In the genomic region with DNA sequence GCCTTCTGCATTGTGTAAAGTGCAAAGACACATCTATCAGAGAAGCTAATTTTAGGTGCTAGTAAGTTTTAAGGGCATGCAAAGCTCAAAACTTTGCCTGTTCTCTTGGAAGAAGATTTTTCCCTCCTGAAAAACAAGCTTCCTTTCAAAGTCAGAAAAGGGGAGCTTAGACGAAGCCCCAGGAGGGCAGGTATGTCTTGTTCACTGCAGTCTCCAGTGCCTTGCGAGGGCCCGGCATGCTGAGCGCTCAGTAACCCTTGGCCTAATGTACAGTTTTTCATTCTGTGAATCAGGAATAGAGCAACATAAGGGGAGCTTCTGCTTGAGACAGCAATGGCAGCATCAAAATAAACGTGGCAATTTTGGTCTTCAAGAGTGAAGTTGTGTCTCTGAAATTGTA, we compare ENCODE assay signal across 28 cellular contexts. TPM values are rescaled to one million over a fixed set of nuclear protein-coding genes. Genes with fewer than 3 reads are reported as not detected.
A peak's percentile ranks its signal among the peaks of the same experiment; 100 is the strongest.
DNase-seq lines count a peak whose midpoint lies in the region; ATAC-seq, FAIRE-seq and TF ChIP-seq lines count a peak whose summit lies in the region.
"Had no signal": no experiment of that assay in that cellular context is flagged by ENCODE, and none has a peak within 500 bp of the region (broad histone marks: within the 10 kb centered on the region; RNA-seq: fewer than 3 reads in every experiment).

No MANE protein-coding gene starts in this region.

- no peak overlapping the region for H3K14ac ChIP-seq in IMR-90 (replicated peaks; ENCODE audit: low read depth, low read length)
- H3K14ac ChIP-seq in H1 (ENCODE audit: insufficient read length) = no peak overlapping the region

- no TSS peak for BruUV-seq in IMR-90 (replicated peaks; lab: Mats Ljungman, UMichigan)

- TF ChIP-seq POLR2A in IMR-90 (IDR thresholded peaks at IDR 0.05; ENCODE audit: low read depth, low read length) (no peak), H1 (IDR thresholded peaks at IDR 0.05; ENCODE audit: control extremely low read depth in 1 of 2, low read depth in 2 of 2, low read length in 2 of 2) (no peak)

- dilution Hi-C loops in IMR-90 (cut with HindIII; ENCODE audit: low sequenced_read_pairs, unreplicated experiment) = no loop called here

- H2BK15ac ChIP-seq in IMR-90 (ENCODE audit: low read depth, low read length) (no peak overlapping the region; the same call in 2 of the 3 replicates), H1 (ENCODE audit: low read length) (no peak overlapping the region)

- H3K79me2 ChIP-seq in H1 (ENCODE audit: control insufficient read depth in 1 of 2, insufficient read depth in 2 of 2, low read length in 2 of 2) (peaks cover 0 to 84% of the 10 kb centered on the region in 2 experiments; a peak in 2 of 4 replicates), osteoblast (ENCODE audit: insufficient read depth, low read length) (peaks cover 80% of the 10 kb centered on the region)

- peak overlapping the region in 6 of 11 experiments; percentile 4 to 27 (median 20); a peak in 5 of 22 replicates for H3K27ac ChIP-seq in BLaER1 treated with 17β-estradiol and CSF1 and Interleukin-3, amounts not matched to agents 10 nM and 100 nM
- H3K27ac ChIP-seq in IMR-90 (ENCODE audit: insufficient read depth, low read length) = no peak overlapping the region
- H3K27ac ChIP-seq in H1 (ENCODE audit: low read depth, low read length) = no peak overlapping the region
- H3K27ac ChIP-seq in osteoblast (ENCODE audit: low read depth, low read length) = peak overlapping the region; percentile 11
- H3K27ac ChIP-seq in foreskin keratinocyte = no peak overlapping the region
- H3K27ac ChIP-seq: GM23248, hepatocyte, left lung, PC-9 had no signal

- TF ChIP-seq RAD21 in IMR-90 (IDR thresholded peaks at IDR 0.05; ENCODE audit: low read length) = no peak
- no peak for TF ChIP-seq RAD21 in H1 (IDR thresholded peaks at IDR 0.05 in 1 of 2, conservative IDR thresholded peaks at IDR 0.05 in 1 of 2; ENCODE audit: low read depth in 2 of 2, low read length in 2 of 2)

- peaks cover 62 to 93% (median 78%) of the 10 kb centered on the region in 10 experiments for H3K4me1 ChIP-seq in BLaER1 treated with 17β-estradiol and CSF1 and Interleukin-3, amounts not matched to agents 10 nM and 100 nM
- H3K4me1 ChIP-seq in IMR-90 (ENCODE audit: control insufficient read depth, insufficient read depth, low read length) (peaks cover 37% of the 10 kb centered on the region), H1 (replicated peaks in 1 of 4; ENCODE audit: control insufficient read depth in 3 of 4, insufficient read depth in 4 of 4, low read length in 3 of 4) (peaks cover 3 to 25% (median 17%) of the 10 kb centered on the region in 4 experiments; a peak in 6 of 7 replicates), osteoblast (ENCODE audit: insufficient read depth, low read length) (peaks cover 48% of the 10 kb centered on the region), foreskin keratinocyte (peaks cover 18% of the 10 kb centered on the region)

- no peak overlapping the region; the same call in 1 of the 2 replicates for H3K4ac ChIP-seq in IMR-90 (ENCODE audit: low read depth, low read length)
- H3K4ac ChIP-seq in H1 (replicated peaks; ENCODE audit: insufficient read length, low read depth, low read length) = no peak overlapping the region

- H2AK5ac ChIP-seq in IMR-90 (ENCODE audit: low read depth, low read length) (no peak overlapping the region), H1 (ENCODE audit: low read depth, low read length) (no peak overlapping the region)

- no peak overlapping the region for H3K9ac ChIP-seq in BLaER1 treated with 17β-estradiol and CSF1 and Interleukin-3, amounts not matched to agents 10 nM and 100 nM
- H3K9ac ChIP-seq in IMR-90 (ENCODE audit: low read depth, low read length) = no peak overlapping the region
- peak overlapping the region in 2 of 4 experiments; percentile 9 to 26; a peak in 1 of 7 replicates for H3K9ac ChIP-seq in H1 (replicated peaks in 1 of 4; ENCODE audit: extremely low read depth in 1 of 4, low read depth in 3 of 4, low read length in 3 of 4)
- H3K9ac ChIP-seq: GM23248 had no signal

- DNase-seq in IMR-90 (no peak), H1 (ENCODE audit: low read depth in 1 of 2, low spot score in 2 of 2) (no peak), osteoblast (ENCODE audit: insufficient read length, low spot score, missing footprints) (no peak), foreskin keratinocyte (no peak)
- no peak for DNase-seq in activated effector memory CD4-positive, alpha-beta T cell treated with Interleukin-2 at 50 U/mL for 16 hours
- DNase-seq: activated CD4-positive, alpha-beta T cell treated with anti-CD3 and anti-CD28 coated beads, Interleukin-2, amount 50 U/mL, for 1 hour; activated CD8-positive, alpha-beta memory T cell treated with anti-CD3 and anti-CD28 coated beads, Interleukin-2, amount 10 ng/mL, durations not matched to agents 7 days and 5 days; activated naive CD4-positive, alpha-beta T cell treated with anti-CD3 and anti-CD28 coated beads, Interleukin-2, amount 10 ng/mL, durations not matched to agents 7 days and 5 days; cortex of kidney; gastrocnemius medialis; GM23248; left lung; naive thymus-derived CD4-positive, alpha-beta T cell; NCI-H1105; NCI-H524 treated with DMSO at 0.1 percent for 48 hours; NK-92 treated with Interleukin-12 subunit alpha and Interleukin-12 subunit beta, amount 100 ng/mL, for 24 hours; pancreas; PC-9; SHP77 treated with DMSO at 0.1 percent for 48 hours; stimulated activated CD4-positive, alpha-beta T cell treated with anti-CD3 and anti-CD28 coated beads, Interleukin-2, amount 100 ng/mL, for 24 hours; substantia nigra; upper lobe of left lung had no signal

- H2AFZ ChIP-seq in IMR-90 (replicated peaks; ENCODE audit: low read length, poor library complexity) (no peak overlapping the region), H1 (ENCODE audit: low read length) (no peak overlapping the region), osteoblast (ENCODE audit: low read length) (no peak overlapping the region)
- H2AFZ ChIP-seq: GM23248, hepatocyte, PC-9 had no signal

- peaks cover 34% of the 10 kb centered on the region for H3K9me1 ChIP-seq in IMR-90 (ENCODE audit: insufficient read depth, low read length)

- no peak overlapping the region for H3K18ac ChIP-seq in IMR-90 (ENCODE audit: low read depth, low read length)
- 0 out of 2 replicates have a peak overlapping the region, but pooled peaks have one; percentile 24 for H3K18ac ChIP-seq in H1 (ENCODE audit: extremely low read depth, low read length)

- H3K27me3 ChIP-seq in BLaER1 treated with 17β-estradiol and CSF1 and Interleukin-3, amounts not matched to agents 10 nM and 100 nM = no peaks in the 10 kb centered on the region
- H3K27me3 ChIP-seq in IMR-90 (ENCODE audit: control insufficient read depth, insufficient read depth, low read length) (no peaks in the 10 kb centered on the region), H1 (replicated peaks in 1 of 4; ENCODE audit: control insufficient read depth in 3 of 4, extremely low read depth in 1 of 4, insufficient read depth in 3 of 4, low read length in 3 of 4) (no peaks in the 10 kb centered on the region), osteoblast (ENCODE audit: insufficient read depth, low read length) (no peaks in the 10 kb centered on the region), foreskin keratinocyte (no peaks in the 10 kb centered on the region)
- H3K27me3 ChIP-seq: gastrocnemius medialis, hepatocyte, left lung, pancreas, upper lobe of left lung had no signal

- POLR2A ChIA-PET in IMR-90 (lab: Charles Lee; ENCODE audit: unreplicated experiment) = no interaction called here
- POLR2A ChIA-PET in H1 (lab: Charles Lee; ENCODE audit: partially characterized antibody) = no interaction called here

- H3K4me2 ChIP-seq in BLaER1 treated with 17β-estradiol and CSF1 and Interleukin-3, amounts not matched to agents 10 nM and 100 nM = peak overlapping the region; percentile 24 to 99 (median 94); a peak in 21 of 22 replicates
- H3K4me2 ChIP-seq in IMR-90 (ENCODE audit: low read depth, low read length) = no peak overlapping the region
- peak overlapping the region; percentile 41 to 52; a peak in 2 of 4 replicates for H3K4me2 ChIP-seq in H1 (ENCODE audit: insufficient read depth in 1 of 2, low read depth in 2 of 2, low read length in 2 of 2)
- no peak overlapping the region for H3K4me2 ChIP-seq in osteoblast (ENCODE audit: insufficient read depth, low read length)
- H3K4me2 ChIP-seq: hepatocyte, PC-9, smooth muscle cell had no signal

- H2BK12ac ChIP-seq in H1 (ENCODE audit: low read depth, low read length) = no peak overlapping the region

- H3K23ac ChIP-seq in IMR-90 (ENCODE audit: low read depth, low read length) = no peak overlapping the region; the same call in 1 of the 2 replicates
- H3K23ac ChIP-seq in H1 (ENCODE audit: insufficient read length) = no peak overlapping the region

- no peak overlapping the region for H2BK5ac ChIP-seq in IMR-90 (ENCODE audit: low read depth, low read length, poor library complexity, severe bottlenecking)
- H2BK5ac ChIP-seq in H1 (ENCODE audit: low read depth, low read length) = no peak overlapping the region

- H4K8ac ChIP-seq in IMR-90 (ENCODE audit: low read depth in 2 of 2, low read length in 2 of 2) = no peak overlapping the region
- H4K8ac ChIP-seq in H1 (ENCODE audit: extremely low read depth, insufficient read depth, low read length) = no peak overlapping the region

- peaks cover 0 to 38% (median 10%) of the 10 kb centered on the region in 11 experiments; a peak in 14 of 22 replicates for H3K36me3 ChIP-seq in BLaER1 treated with 17β-estradiol and CSF1 and Interleukin-3, amounts not matched to agents 10 nM and 100 nM
- H3K36me3 ChIP-seq in IMR-90 (ENCODE audit: control insufficient read depth, insufficient read depth, low read length) (0 out of 2 replicates have a peak, but pooled peaks cover 3% of the 10 kb centered on the region), H1 (ENCODE audit: control insufficient read depth in 2 of 4, insufficient read depth in 4 of 4, low read length in 3 of 4) (no peaks in the 10 kb centered on the region), osteoblast (ENCODE audit: insufficient read depth, low read length) (peaks cover 5% of the 10 kb centered on the region)
- H3K36me3 ChIP-seq: gastrocnemius medialis, pancreas, upper lobe of left lung had no signal

- no peaks in the 10 kb centered on the region for H3K9me3 ChIP-seq in BLaER1 treated with 17β-estradiol and CSF1 and Interleukin-3, amounts not matched to agents 10 nM and 100 nM (replicated peaks in 1 of 11)
- H3K9me3 ChIP-seq in IMR-90 (ENCODE audit: control insufficient read depth, insufficient read depth, low read length) (no peaks in the 10 kb centered on the region), H1 (ENCODE audit: insufficient read depth in 2 of 2, low read depth in 1 of 2, low read length in 1 of 2) (no peaks in the 10 kb centered on the region), osteoblast (ENCODE audit: low read depth, low read length) (no peaks in the 10 kb centered on the region)
- H3K9me3 ChIP-seq: gastrocnemius medialis, left lung, pancreas, upper lobe of left lung had no signal

- ATAC-seq in IMR-90 (ENCODE audit: low read depth) (no peak), foreskin keratinocyte (no peak)
- no peak for ATAC-seq in activated CD4-positive, CD25-positive, alpha-beta regulatory T cell treated with anti-CD3 and anti-CD28 coated beads, Interleukin-2, amount 50 U/mL, for 24 hours
- ATAC-seq: activated CD8-positive, alpha-beta memory T cell treated with anti-CD3 and anti-CD28 coated beads, Interleukin-2, amount 10 ng/mL, durations not matched to agents 7 days and 5 days; gastrocnemius medialis; left lung; naive thymus-derived CD4-positive, alpha-beta T cell; pancreas had no signal

- no peak overlapping the region for H3K4me3 ChIP-seq in BLaER1 treated with 17β-estradiol and CSF1 and Interleukin-3, amounts not matched to agents 10 nM and 100 nM
- no peak overlapping the region for H3K4me3 ChIP-seq in IMR-90 (ENCODE audit: insufficient read depth, low read depth, low read length)
- no peak overlapping the region for H3K4me3 ChIP-seq in H1 (ENCODE audit: extremely low read depth in 1 of 4, insufficient read depth in 2 of 4, low read depth in 3 of 4, low read length in 4 of 4)
- no peak overlapping the region for H3K4me3 ChIP-seq in osteoblast (ENCODE audit: insufficient read depth, low read length)
- H3K4me3 ChIP-seq: gastrocnemius medialis, GM23248, hepatocyte, left lung, pancreas, PC-9, smooth muscle cell, upper lobe of left lung had no signal

- in situ Hi-C loops in IMR-90 (cut with MboI; ENCODE audit: low sequenced_read_pairs) = no loop called here

- H4K5ac ChIP-seq in IMR-90 (ENCODE audit: low read depth, low read length) = no peak overlapping the region
- no peak overlapping the region for H4K5ac ChIP-seq in H1 (ENCODE audit: insufficient read length, low read depth, low read length)

- peak overlapping the region; percentile 29; the same call in 1 of the 2 replicates for H2BK20ac ChIP-seq in IMR-90 (ENCODE audit: low read depth, low read length)
- no peak overlapping the region for H2BK20ac ChIP-seq in H1 (ENCODE audit: low read length)

- intact Hi-C loops in IMR-90 (cut with micrococcal nuclease) = no loop called here

- peaks cover 40 to 100% (median 84%) of the 10 kb centered on the region in 11 experiments; a peak in 21 of 22 replicates for H4K20me1 ChIP-seq in BLaER1 treated with 17β-estradiol and CSF1 and Interleukin-3, amounts not matched to agents 10 nM and 100 nM
- H4K20me1 ChIP-seq in IMR-90 (ENCODE audit: insufficient read depth, low read length) (peaks cover 25% of the 10 kb centered on the region; the same call in 1 of the 2 replicates), H1 (replicated peaks in 1 of 2; ENCODE audit: control insufficient read depth in 1 of 2, insufficient read depth in 2 of 2, low read length in 2 of 2) (peaks cover 4 to 5% of the 10 kb centered on the region in 2 experiments), osteoblast (ENCODE audit: insufficient read depth, low read length) (peaks cover 29% of the 10 kb centered on the region)

- H3K56ac ChIP-seq in IMR-90 (ENCODE audit: extremely low read depth, insufficient read depth, low read length) (no peak overlapping the region), H1 (replicated peaks; ENCODE audit: insufficient read length, low read depth, low read length) (no peak overlapping the region)

- H4K91ac ChIP-seq in IMR-90 (ENCODE audit: insufficient read depth, low read depth, low read length) (no peak overlapping the region), H1 (replicated peaks; ENCODE audit: insufficient read length, low read length) (no peak overlapping the region)

- TF ChIP-seq EP300 in H1 (IDR thresholded peaks at IDR 0.05; ENCODE audit: borderline replicate concordance in 1 of 2, low read depth in 2 of 2, low read length in 2 of 2) = no peak

- peaks cover 34 to 66% of the 10 kb centered on the region in 2 experiments for H3K79me1 ChIP-seq in IMR-90 (ENCODE audit: low read depth in 1 of 2, low read length in 2 of 2)
- H3K79me1 ChIP-seq in H1 (ENCODE audit: low read depth, low read length) = peaks cover 9% of the 10 kb centered on the region; the same call in 1 of the 2 replicates

- no peak overlapping the region for H2AK9ac ChIP-seq in IMR-90 (replicated peaks; ENCODE audit: low read depth, low read length, poor library complexity)

- H3K23me2 ChIP-seq in H1 (ENCODE audit: low read depth, low read length) = no peaks in the 10 kb centered on the region

- no peak overlapping the region; the same call in none of the 2 replicates for H2BK120ac ChIP-seq in IMR-90 (ENCODE audit: low read depth, low read length)
- H2BK120ac ChIP-seq in H1 (replicated peaks; ENCODE audit: low read depth, low read length) = no peak overlapping the region

- FAIRE-seq in H1 (lab: Jason Lieb, UNC) = no peak
- FAIRE-seq: GM12891, islet of Langerhans, pancreas had no signal

- TF ChIP-seq CTCF in IMR-90 (conservative IDR thresholded peaks at IDR 0.05; ENCODE audit: low read depth, low read length) (no peak), H1 (IDR thresholded peaks at IDR 0.05; ENCODE audit: control extremely low read depth in 1 of 3, insufficient read depth in 1 of 3, low read depth in 1 of 3, low read length in 3 of 3) (no peak), osteoblast (IDR thresholded peaks at IDR 0.05; ENCODE audit: extremely low read depth, low read depth, low read length) (no peak), foreskin keratinocyte (conservative IDR thresholded peaks at IDR 0.05) (no peak)

- CTCF ChIA-PET in IMR-90 (lab: Yijun Ruan, JAX) (interaction anchor here (0.5 kb wide), 1 partner anchor 452 kb away, joined by 6 read pairs; no protein-coding TSS in a partner anchor), H1 (lab: Charles Lee; ENCODE audit: partially characterized antibody) (interaction anchor here (0.7 to 2.0 kb wide), 8 partner anchors 9 to 352 kb away, joined by 3 to 7 read pairs (median 4); no protein-coding TSS in a partner anchor)

- WGBS in IMR-90 (ENCODE audit: extremely low coverage in 2 of 2, insufficient read length in 1 of 2), 2 experiments = 73% methylated on average over 3 of the region's 5 CpGs; no CpG with 5 or more reads in 1 of the 2 experiments
- 61% methylated on average over 5 of the region's 5 CpGs; no CpG with 5 or more reads in 1 of the 2 experiments for WGBS in H1 (ENCODE audit: extremely low coverage in 1 of 2, insufficient coverage in 1 of 2, insufficient read length in 1 of 2, insufficient replicate concordance in 2 of 2, low coverage in 1 of 2, low lambda C conversion rate in 2 of 2, missing lambda C conversion rate in 1 of 2), 2 experiments

RNA-seq across cellular contexts. Expression of gene GALNT2, which starts 35.0 kb away (rescaled TPM):
- 50.4 and 58.6 TPM in 2 replicates for total RNA-seq in IMR-90 (2012; rRNA removed)
- 170 and 189 TPM in 2 replicates for polyA plus RNA-seq in IMR-90 (2012; rRNA removed)
- 173 and 231 TPM in 2 replicates for polyA plus RNA-seq in IMR-90 (2012; cell fraction: cytosol; rRNA removed)
- 130 and 137 TPM in 2 replicates for polyA plus RNA-seq in IMR-90 (2012; cell fraction: nucleus; rRNA removed; ENCODE audit: low replicate concordance)
- 75.3 and 83.7 TPM in 2 replicates for total RNA-seq in H1 (2021; fragmentation: NEBNext Ultra II Directional; extraction: Animal tissue kit (Norgen Biotek cat#: 25700))
- 34.5 and 47.8 TPM in 2 replicates for polyA plus RNA-seq in H1 (2011; rRNA removed)
- 40.8 TPM for polyA plus RNA-seq in H1 (2011; cell fraction: cytosol; rRNA removed)
- polyA plus RNA-seq in H1 (2011; cell fraction: nucleus; rRNA removed) = 65.6 TPM
- 51.1 to 58.7 TPM (median 53.7 TPM) in 4 replicates for polyA plus RNA-seq in H1 (2012, experiment 1 of 2)
- polyA plus RNA-seq in H1 (2012, experiment 2 of 2) = 35.2 TPM
- polyA plus RNA-seq in H1 (2013, experiment 1 of 2) = 90.5 TPM
- 94.8 TPM for polyA plus RNA-seq in H1 (2013, experiment 2 of 2)
- 34.8 and 35.8 TPM in 2 replicates for polyA minus RNA-seq in H1 (2011; rRNA and poly(A)+ RNA removed)
- polyA minus RNA-seq in H1 (2011; cell fraction: cytosol; rRNA and poly(A)+ RNA removed) = 32.2 TPM
- polyA minus RNA-seq in H1 (2011; cell fraction: nucleus; rRNA and poly(A)+ RNA removed) = 36.7 TPM
- 81.9 and 83.2 TPM in 2 replicates for total RNA-seq in osteoblast
- total RNA-seq in foreskin keratinocyte = 71.2 and 86.9 TPM in 2 replicates
- 47.0 and 55.0 TPM in 2 replicates for polyA plus RNA-seq in foreskin keratinocyte

Comparison
In these comparisons a context has a peak if more than half of its experiments do, and no peak if none do; other contexts are left out.
1. H3K27ac ChIP-seq: peak in BLaER1 treated with 17β-estradiol and CSF1 and Interleukin-3, amounts not matched to agents 10 nM and 100 nM (6 of 11) and osteoblast (single experiment); none in IMR-90 (single experiment), H1 (single experiment) and foreskin keratinocyte (single experiment).
2. H3K4me2 ChIP-seq: peak in BLaER1 treated with 17β-estradiol and CSF1 and Interleukin-3, amounts not matched to agents 10 nM and 100 nM (11 of 11) and H1 (2 of 2); none in IMR-90 (single experiment) and osteoblast (single experiment).